11 cellular contexts compared by ENCODE assay signal in the genomic region with DNA sequence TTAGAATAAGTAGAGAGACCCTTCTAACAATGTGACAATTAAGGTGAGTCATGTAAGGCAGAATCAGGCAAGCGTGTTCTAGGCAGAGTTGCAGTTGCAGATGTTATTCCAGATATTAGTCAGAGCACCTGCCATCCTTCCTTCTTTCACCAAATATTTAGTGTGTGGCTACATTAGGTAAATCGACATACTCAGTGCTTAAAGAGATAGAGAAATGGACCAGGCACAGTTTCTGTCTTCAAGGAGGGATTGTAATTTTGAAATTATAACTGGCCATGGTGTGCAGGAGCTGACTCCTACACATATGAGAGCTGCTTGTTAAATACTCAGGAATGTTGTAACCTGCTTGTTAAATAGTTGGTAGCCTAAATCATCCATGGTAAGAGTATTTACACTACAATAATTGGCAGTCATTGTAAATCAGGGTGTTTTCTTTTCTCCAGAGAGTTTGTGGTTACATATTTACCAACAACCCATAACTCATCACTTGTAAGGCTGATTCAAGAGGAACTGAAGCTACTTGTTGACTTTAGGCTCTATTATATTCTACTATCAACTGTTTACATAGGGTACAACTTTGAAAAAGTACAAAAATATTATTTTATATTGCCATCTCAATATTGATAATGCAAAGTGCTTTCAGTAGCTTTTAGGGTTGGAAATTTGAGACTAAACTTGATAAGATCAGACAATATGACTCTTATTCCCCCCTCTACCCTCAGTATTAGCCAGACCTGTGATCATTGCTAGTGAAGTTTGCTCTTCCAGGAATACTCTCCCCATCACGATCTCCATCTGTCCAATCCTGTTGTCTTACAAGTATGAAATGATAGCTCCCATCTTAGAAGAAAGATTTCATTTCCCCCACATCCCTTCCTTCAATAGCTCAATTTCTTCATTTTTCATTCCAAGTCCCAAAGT.
DNase-seq lines count a peak whose midpoint lies in the region; ATAC-seq, FAIRE-seq and TF ChIP-seq lines count a peak whose summit lies in the region.
"Had no signal": no experiment of that assay in that cellular context is flagged by ENCODE, and none has a peak within 500 bp of the region (broad histone marks: within the 10 kb centered on the region; RNA-seq: fewer than 3 reads in every experiment).

No MANE protein-coding gene starts in this region.

- H3K27ac ChIP-seq in A549 (peak overlapping the region; percentile 16 to 58; a peak in 3 of 6 replicates), brain microvascular endothelial cell (no peak overlapping the region)
- H3K27ac ChIP-seq: uterus had no signal

- no peak; a peak in 1 of 5 replicates for TF ChIP-seq RAD21 in A549 (conservative IDR thresholded peaks at IDR 0.05 in 1 of 2, IDR thresholded peaks at IDR 0.05 in 1 of 2)

- CTCF ChIA-PET in A549 (lab: Yijun Ruan, JAX), result no interaction called here

- intact Hi-C loops in mucosa of descending colon (cut with DNase I, micrococcal nuclease), result no loop called here

- 4% methylated on average over 3 of the region's 3 CpGs for WGBS in A549 (ENCODE audit: missing lambda C conversion rate)

- ATAC-seq in A549, result peak; percentile 90 to 94
- peak; percentile 92 for ATAC-seq in GM19025 (IDR thresholded peaks at IDR 0.05; ENCODE audit: low read depth, unreplicated experiment)
- ATAC-seq in HG02852 (IDR thresholded peaks at IDR 0.05; ENCODE audit: unreplicated experiment), result peak; percentile 97
- no peak for ATAC-seq in mucosa of descending colon

- no peaks in the 10 kb centered on the region for H3K36me3 Mint-ChIP-seq in activated T-cell treated with anti-CD3 and anti-CD28 coated beads, Interleukin-2, amount 50 U/mL, for 24 hours (ENCODE audit: low read depth)

- in situ Hi-C loops in brain microvascular endothelial cell (cut with HindIII; ENCODE audit: low pct_ligation_motif_present, low sequenced_read_pairs), result no loop called here

- H3K9me3 ChIP-seq in A549 (no peaks in the 10 kb centered on the region), mucosa of descending colon (no peaks in the 10 kb centered on the region)
- H3K9me3 ChIP-seq: uterus had no signal

- no peaks in the 10 kb centered on the region for H3K4me1 Mint-ChIP-seq in activated T-cell treated with anti-CD3 and anti-CD28 coated beads, Interleukin-2, amount 50 U/mL, for 24 hours (ENCODE audit: low read depth)

- H3K36me3 ChIP-seq in mucosa of descending colon (ENCODE audit: low read depth) (no peaks in the 10 kb centered on the region), brain microvascular endothelial cell (replicated peaks) (no peaks in the 10 kb centered on the region)
- H3K36me3 ChIP-seq: uterus had no signal

- H3K4me3 Mint-ChIP-seq in activated T-cell treated with anti-CD3 and anti-CD28 coated beads, Interleukin-2, amount 50 U/mL, for 24 hours, result no peak overlapping the region

- FAIRE-seq in A549 (lab: Jason Lieb, UNC), result no peak

- POLR2A ChIA-PET in A549 (lab: Yijun Ruan, JAX), result no interaction called here

- no peaks in the 10 kb centered on the region for H3K27me3 ChIP-seq in brain microvascular endothelial cell (replicated peaks)
- H3K27me3 ChIP-seq: uterus had no signal

- H3K4me3 ChIP-seq in A549 (no peak overlapping the region), mucosa of descending colon (no peak overlapping the region), brain microvascular endothelial cell (ENCODE audit: low read depth, low read length) (no peak overlapping the region)
- H3K4me3 ChIP-seq: smooth muscle cell, uterus had no signal

- peaks cover 20% of the 10 kb centered on the region for H3K4me1 ChIP-seq in A549
- no peaks in the 10 kb centered on the region for H3K4me1 ChIP-seq in mucosa of descending colon (ENCODE audit: low read depth)
- H3K4me1 ChIP-seq: uterus had no signal

- DNase-seq in A549 (ENCODE audit: low read depth in 1 of 2, low spot score in 1 of 2) (peak; percentile 10 to 74), NCI-H226 (peak; percentile 63), NCI-H2196 (lab: John Stamatoyannopoulos, UW; ENCODE audit: unreplicated experiment) (no peak), mucosa of descending colon (no peak), brain microvascular endothelial cell (no peak)
- DNase-seq in activated T-cell treated with anti-CD3 and anti-CD28 coated beads, Interleukin-2, amount 50 U/mL, for 24 hours, result no peak
- DNase-seq: AML-193, uterus had no signal

- no peak for TF ChIP-seq POLR2A in A549 (IDR thresholded peaks at IDR 0.05; ENCODE audit: low read length)

- TF ChIP-seq CTCF in A549 (IDR thresholded peaks at IDR 0.05) (no peak), mucosa of descending colon (IDR thresholded peaks at IDR 0.05) (no peak), brain microvascular endothelial cell (IDR thresholded peaks at IDR 0.05; ENCODE audit: low read depth, low read length, missing control alignments) (no peak)

- peak overlapping the region; percentile 47 for H3K4me2 ChIP-seq in A549
- H3K4me2 ChIP-seq: smooth muscle cell had no signal

- H3K9me3 Mint-ChIP-seq in activated T-cell treated with anti-CD3 and anti-CD28 coated beads, Interleukin-2, amount 50 U/mL, for 24 hours, result no peaks in the 10 kb centered on the region

- no peaks in the 10 kb centered on the region for H3K27me3 Mint-ChIP-seq in activated T-cell treated with anti-CD3 and anti-CD28 coated beads, Interleukin-2, amount 50 U/mL, for 24 hours

- peak; percentile 46 to 64; a peak in 2 of 5 replicates for TF ChIP-seq EP300 in A549 (IDR thresholded peaks at IDR 0.05)

- no peak overlapping the region for H3K27ac Mint-ChIP-seq in activated T-cell treated with anti-CD3 and anti-CD28 coated beads, Interleukin-2, amount 50 U/mL, for 24 hours

TF ChIP-seq in A549, 52 proteins besides CTCF, POLR2A, EP300 and RAD21 (continues in another document):
- TF ChIP-seq MAFK (IDR thresholded peaks at IDR 0.05; ENCODE audit: partially characterized antibody) (no peak), MAZ (IDR thresholded peaks at IDR 0.05; ENCODE audit: borderline replicate concordance, low read depth, low read length) (no peak), HOXA7 (CRISPR knock-in tag; IDR thresholded peaks at IDR 0.05) (no peak), RCOR1 (IDR thresholded peaks at IDR 0.05; ENCODE audit: low read depth, low read length) (no peak), ESRRA (IDR thresholded peaks at IDR 0.05; ENCODE audit: borderline replicate concordance, low read length) (no peak), USF2 (IDR thresholded peaks at IDR 0.05) (no peak), MYC (IDR thresholded peaks at IDR 0.05; ENCODE audit: borderline replicate concordance, low read length) (no peak), HDAC2 (IDR thresholded peaks at IDR 0.05) (no peak), FOSL2 (IDR thresholded peaks at IDR 0.05) (no peak), FOSL2 (CRISPR knock-in tag; IDR thresholded peaks at IDR 0.05) (peak; percentile 72), SREBF2 (IDR thresholded peaks at IDR 0.05) (no peak), JUNB (IDR thresholded peaks at IDR 0.05) (peak; percentile 82), NFE2L2 (conservative IDR thresholded peaks at IDR 0.05; ENCODE audit: low read length) (no peak), MAX (IDR thresholded peaks at IDR 0.05) (peak; percentile 63; the same call in 1 of the 2 replicates), CEBPB (IDR thresholded peaks at IDR 0.05) (peak; percentile 42 to 76; a peak in 3 of 4 replicates), FOXS1 (CRISPR knock-in tag; IDR thresholded peaks at IDR 0.05) (no peak), CBX2 (IDR thresholded peaks at IDR 0.05; ENCODE audit: borderline replicate concordance, low read depth) (no peak), HOXB5 (CRISPR knock-in tag; IDR thresholded peaks at IDR 0.05) (no peak), JUN (IDR thresholded peaks at IDR 0.05) (peak; percentile 51 to 75; a peak in 2 of 5 replicates), HES2 (IDR thresholded peaks at IDR 0.05) (peak; percentile 44; the same call in 1 of the 2 replicates)
- TF ChIP-seq, protein P1, sequence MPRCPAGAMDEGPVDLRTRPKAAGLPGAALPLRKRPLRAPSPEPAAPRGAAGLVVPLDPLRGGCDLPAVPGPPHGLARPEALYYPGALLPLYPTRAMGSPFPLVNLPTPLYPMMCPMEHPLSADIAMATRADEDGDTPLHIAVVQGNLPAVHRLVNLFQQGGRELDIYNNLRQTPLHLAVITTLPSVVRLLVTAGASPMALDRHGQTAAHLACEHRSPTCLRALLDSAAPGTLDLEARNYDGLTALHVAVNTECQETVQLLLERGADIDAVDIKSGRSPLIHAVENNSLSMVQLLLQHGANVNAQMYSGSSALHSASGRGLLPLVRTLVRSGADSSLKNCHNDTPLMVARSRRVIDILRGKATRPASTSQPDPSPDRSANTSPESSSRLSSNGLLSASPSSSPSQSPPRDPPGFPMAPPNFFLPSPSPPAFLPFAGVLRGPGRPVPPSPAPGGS (IDR thresholded peaks at IDR 0.05), result peak; percentile 84; the same call in 1 of the 3 replicates
- TF ChIP-seq, protein P2, sequence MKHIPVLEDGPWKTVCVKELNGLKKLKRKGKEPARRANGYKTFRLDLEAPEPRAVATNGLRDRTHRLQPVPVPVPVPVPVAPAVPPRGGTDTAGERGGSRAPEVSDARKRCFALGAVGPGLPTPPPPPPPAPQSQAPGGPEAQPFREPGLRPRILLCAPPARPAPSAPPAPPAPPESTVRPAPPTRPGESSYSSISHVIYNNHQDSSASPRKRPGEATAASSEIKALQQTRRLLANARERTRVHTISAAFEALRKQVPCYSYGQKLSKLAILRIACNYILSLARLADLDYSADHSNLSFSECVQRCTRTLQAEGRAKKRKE (CRISPR knock-in tag; IDR thresholded peaks at IDR 0.05; ENCODE audit: low read depth), result no peak

Comparison
In these comparisons a context has a peak if more than half of its experiments do, and no peak if none do; other contexts are left out.
1. DNase-seq: peak in A549 (2 of 2) and NCI-H226 (single experiment); none in NCI-H2196 (single experiment), activated T-cell treated with anti-CD3 and anti-CD28 coated beads, Interleukin-2, amount 50 U/mL, for 24 hours (single experiment), mucosa of descending colon (0 of 3) and brain microvascular endothelial cell (single experiment).